In genomic region chr1:30668026-30668425, GRCh38 we compare ENCODE assay signal across 1 cellular context.
TF ChIP-seq lines count a peak whose summit lies in the region.

No MANE protein-coding gene starts in this region.

TF ChIP-seq in IMR-90, 13 proteins besides CTCF, POLR2A, EP300 and RAD21:
- TF ChIP-seq BHLHE40 (IDR thresholded peaks at IDR 0.05; ENCODE audit: low read depth, low read length): no peak
- TF ChIP-seq, protein P1, sequence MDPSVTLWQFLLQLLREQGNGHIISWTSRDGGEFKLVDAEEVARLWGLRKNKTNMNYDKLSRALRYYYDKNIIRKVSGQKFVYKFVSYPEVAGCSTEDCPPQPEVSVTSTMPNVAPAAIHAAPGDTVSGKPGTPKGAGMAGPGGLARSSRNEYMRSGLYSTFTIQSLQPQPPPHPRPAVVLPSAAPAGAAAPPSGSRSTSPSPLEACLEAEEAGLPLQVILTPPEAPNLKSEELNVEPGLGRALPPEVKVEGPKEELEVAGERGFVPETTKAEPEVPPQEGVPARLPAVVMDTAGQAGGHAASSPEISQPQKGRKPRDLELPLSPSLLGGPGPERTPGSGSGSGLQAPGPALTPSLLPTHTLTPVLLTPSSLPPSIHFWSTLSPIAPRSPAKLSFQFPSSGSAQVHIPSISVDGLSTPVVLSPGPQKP (IDR thresholded peaks at IDR 0.05; ENCODE audit: borderline replicate concordance, low read depth, low read length): no peak
- TF ChIP-seq FOS (IDR thresholded peaks at IDR 0.05; ENCODE audit: low read depth, low read length): no peak
- TF ChIP-seq MXI1 (IDR thresholded peaks at IDR 0.05; ENCODE audit: borderline replicate concordance, low read depth, low read length): no peak
- no peak for TF ChIP-seq RFX5 (IDR thresholded peaks at IDR 0.05; ENCODE audit: low read depth, low read length)
- TF ChIP-seq MAZ (IDR thresholded peaks at IDR 0.05; ENCODE audit: borderline replicate concordance, low read depth, low read length): no peak
- no peak for TF ChIP-seq CHD1 (IDR thresholded peaks at IDR 0.05; ENCODE audit: low read depth, low read length)
- no peak for TF ChIP-seq RCOR1 (IDR thresholded peaks at IDR 0.05; ENCODE audit: insufficient replicate concordance, low read length)
- no peak for TF ChIP-seq MAFK (IDR thresholded peaks at IDR 0.05; ENCODE audit: low read depth, low read length)
- no peak for TF ChIP-seq USF2 (IDR thresholded peaks at IDR 0.05; ENCODE audit: low read depth, low read length)
- TF ChIP-seq SMC3 (IDR thresholded peaks at IDR 0.05; ENCODE audit: low read depth, low read length): no peak
